ENCODE assay signal across 31 cellular contexts in the genomic region with DNA sequence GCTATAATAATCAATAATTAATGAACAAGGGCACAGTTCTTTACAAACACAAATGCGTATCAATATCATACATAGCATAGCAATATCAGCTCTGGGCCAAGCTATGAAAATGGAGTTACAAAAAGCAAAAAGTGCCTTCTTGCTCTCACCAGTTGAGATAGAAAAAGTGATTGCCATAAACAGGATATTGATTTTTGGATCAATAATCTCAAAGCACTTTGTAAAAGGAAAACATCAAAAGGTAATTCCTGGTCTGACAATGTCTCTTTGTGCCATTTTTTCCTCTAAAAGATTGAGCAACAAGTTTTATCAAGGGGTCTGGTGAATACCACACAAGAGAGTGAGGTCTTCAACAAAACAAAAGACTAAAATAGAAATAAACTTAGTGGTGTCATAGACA. TPM values are rescaled to one million over a fixed set of nuclear protein-coding genes. Genes with fewer than 3 reads are reported as not detected.
A peak's percentile ranks its signal among the peaks of the same experiment; 100 is the strongest.
DNase-seq lines count a peak whose midpoint lies in the region; ATAC-seq, FAIRE-seq and TF ChIP-seq lines count a peak whose summit lies in the region.
"Had no signal": no experiment of that assay in that cellular context is flagged by ENCODE, and none has a peak within 500 bp of the region (broad histone marks: within the 10 kb centered on the region; RNA-seq: fewer than 3 reads in every experiment).

No MANE protein-coding gene starts in this region.

- 100% methylated on average over 1 of the region's 1 CpG for WGBS in HepG2 (ENCODE audit: low lambda C conversion rate)
- 78% methylated on average over 1 of the region's 1 CpG for WGBS in right lobe of liver (ENCODE audit: insufficient coverage, low coverage, low lambda C conversion rate, missing lambda C conversion rate)

- H3K9ac ChIP-seq in HepG2 (ENCODE audit: insufficient read depth, low read depth, low read length): no peak overlapping the region
- H3K9ac ChIP-seq: BLaER1; BLaER1 treated with 17β-estradiol and CSF1 and Interleukin-3, amounts not matched to agents 10 nM and 100 nM had no signal

- TF ChIP-seq EP300 in HepG2 (IDR thresholded peaks at IDR 0.05; ENCODE audit: low read depth in 2 of 2, low read length in 2 of 2) (no peak), HepG2 (CRISPR knock-in tag; IDR thresholded peaks at IDR 0.05; ENCODE audit: borderline replicate concordance) (no peak)

- no peaks in the 10 kb centered on the region for H3K27me3 ChIP-seq in HepG2 (ENCODE audit: control insufficient read depth in 1 of 2, insufficient read depth in 2 of 2, low read length in 2 of 2)
- no peaks in the 10 kb centered on the region for H3K27me3 ChIP-seq in right lobe of liver
- H3K27me3 ChIP-seq: BE2C had no signal

- no peaks in the 10 kb centered on the region for H3K36me3 ChIP-seq in HepG2 (replicated peaks in 1 of 2; ENCODE audit: control insufficient read depth in 1 of 2, insufficient read depth in 2 of 2, low read length in 2 of 2)
- H3K36me3 ChIP-seq in right lobe of liver: no peaks in the 10 kb centered on the region
- H3K36me3 ChIP-seq: BE2C, BLaER1 had no signal

- no peaks in the 10 kb centered on the region for H3K4me1 ChIP-seq in HepG2 (ENCODE audit: insufficient read depth, low read length)
- H3K4me1 ChIP-seq in right lobe of liver: no peaks in the 10 kb centered on the region
- H3K4me1 ChIP-seq: A549; BE2C; BLaER1; BLaER1 treated with 17β-estradiol and CSF1 and Interleukin-3, amounts not matched to agents 10 nM and 100 nM; Caco-2 had no signal

- DNase-seq in HepG2 (ENCODE audit: low spot score): no peak
- no peak for DNase-seq in right lobe of liver
- DNase-seq in D721Med (ENCODE audit: insufficient read length, low spot score): no peak
- DNase-seq in GM19239 (ENCODE audit: insufficient read length, low spot score): no peak
- DNase-seq in hippocampal formation (lab: John Stamatoyannopoulos, UW): no peak
- no peak for DNase-seq in NCI-H2029 treated with DMSO at 0.1 percent for 48 hours (lab: John Stamatoyannopoulos, UW)
- DNase-seq: 8988T; ACHN; AML-193; BE2C; C1 segment of cervical spinal cord; Caco-2; Calu3; CD4-positive, alpha-beta memory T cell; CD4-positive, alpha-beta T cell; CD4-positive, CD25-positive, alpha-beta regulatory T cell; CD8-positive, alpha-beta memory T cell; CD8-positive, alpha-beta T cell; COR-L47; DMS 273 treated with DMSO at 0.1 percent for 48 hours; DMS153; DMS53; DMS79; DMS79 treated with DMSO at 0.1 percent for 48 hours; DND-41; EL had no signal

- TF ChIP-seq RAD21 in HepG2 (CRISPR knock-in tag; IDR thresholded peaks at IDR 0.05): no peak

- TF ChIP-seq CTCF in HepG2 (CRISPR knock-in tag; IDR thresholded peaks at IDR 0.05) (no peak), right lobe of liver (IDR thresholded peaks at IDR 0.05) (no peak), D721Med (IDR thresholded peaks at IDR 0.05; ENCODE audit: insufficient read depth, missing control alignments) (no peak)

- H3K4me3 ChIP-seq in HepG2 (replicated peaks in 1 of 3; ENCODE audit: insufficient read depth in 1 of 3, low read depth in 2 of 3, low read length in 3 of 3) (no peak overlapping the region), right lobe of liver (no peak overlapping the region)
- H3K4me3 ChIP-seq: A549; BLaER1; BLaER1 treated with 17β-estradiol and CSF1 and Interleukin-3, amounts not matched to agents 10 nM and 100 nM had no signal

- in situ Hi-C loops in HepG2 (cut with HindIII; ENCODE audit: extremely low pct_ligation_motif_present, low pct_unique_long_range_greater_than_20kb): no loop called here

- H3K9me3 ChIP-seq in HepG2 (ENCODE audit: low read length) (no peaks in the 10 kb centered on the region), right lobe of liver (no peaks in the 10 kb centered on the region)
- H3K9me3 ChIP-seq: A549; BE2C; BLaER1; BLaER1 treated with 17β-estradiol and CSF1 and Interleukin-3, amounts not matched to agents 10 nM and 100 nM; Caco-2 had no signal

- POLR2A ChIA-PET in HepG2 (lab: Yijun Ruan, JAX): no interaction called here

- no peaks in the 10 kb centered on the region for H3K79me2 ChIP-seq in HepG2 (ENCODE audit: insufficient read depth, low read length)

- no TSS peak for BruUV-seq in HepG2 (replicated peaks; lab: Mats Ljungman, UMichigan)

- no peaks in the 10 kb centered on the region for H4K20me1 ChIP-seq in HepG2 (ENCODE audit: insufficient read depth, low read length)

- FAIRE-seq in HepG2 (lab: Jason Lieb, UNC) (no peak), D721Med (lab: Jason Lieb, UNC) (peak; percentile 63), GM19239 (lab: Jason Lieb, UNC) (peak; percentile 52)

- no peak for ATAC-seq in HepG2
- ATAC-seq in right lobe of liver: no peak
- ATAC-seq: A549; CD8-positive, alpha-beta T cell had no signal

- CTCF ChIA-PET in HepG2 (lab: Yijun Ruan, JAX; ENCODE audit: low intra/inter-chr PET ratio, low total read pairs): no interaction called here

- intact Hi-C loops in HepG2 (cut with micrococcal nuclease; ENCODE audit: unreplicated experiment): no loop called here
- intact Hi-C loops in right lobe of liver (cut with DNase I): no loop called here

- TF ChIP-seq POLR2A in HepG2 (IDR thresholded peaks at IDR 0.05; ENCODE audit: insufficient read depth in 1 of 2, low read depth in 2 of 2, low read length in 2 of 2) (no peak), right lobe of liver (IDR thresholded peaks at IDR 0.05) (no peak)

- H3K27ac ChIP-seq in HepG2 (ENCODE audit: extremely low read length, insufficient read depth, low read length): no peak overlapping the region
- H3K27ac ChIP-seq in right lobe of liver: no peak overlapping the region
- H3K27ac ChIP-seq: 22Rv1; A549; BLaER1; BLaER1 treated with 17β-estradiol and CSF1 and Interleukin-3, amounts not matched to agents 10 nM and 100 nM; C4-2B had no signal

- no peak overlapping the region for H2AFZ ChIP-seq in HepG2 (ENCODE audit: low read length)

- H3K4me2 ChIP-seq in HepG2 (ENCODE audit: low read depth, low read length): no peak overlapping the region
- H3K4me2 ChIP-seq: A549; BLaER1; BLaER1 treated with 17β-estradiol and CSF1 and Interleukin-3, amounts not matched to agents 10 nM and 100 nM had no signal

TF ChIP-seq in HepG2, 621 proteins besides CTCF, POLR2A, EP300 and RAD21 (continues in another document):
- no peak for TF ChIP-seq ZNF83 (CRISPR knock-in tag; IDR thresholded peaks at IDR 0.05; ENCODE audit: borderline replicate concordance)
- TF ChIP-seq, protein P1, sequence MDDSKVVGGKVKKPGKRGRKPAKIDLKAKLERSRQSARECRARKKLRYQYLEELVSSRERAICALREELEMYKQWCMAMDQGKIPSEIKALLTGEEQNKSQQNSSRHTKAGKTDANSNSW (CRISPR knock-in tag; IDR thresholded peaks at IDR 0.05; ENCODE audit: borderline replicate concordance): no peak
- TF ChIP-seq, protein P2, sequence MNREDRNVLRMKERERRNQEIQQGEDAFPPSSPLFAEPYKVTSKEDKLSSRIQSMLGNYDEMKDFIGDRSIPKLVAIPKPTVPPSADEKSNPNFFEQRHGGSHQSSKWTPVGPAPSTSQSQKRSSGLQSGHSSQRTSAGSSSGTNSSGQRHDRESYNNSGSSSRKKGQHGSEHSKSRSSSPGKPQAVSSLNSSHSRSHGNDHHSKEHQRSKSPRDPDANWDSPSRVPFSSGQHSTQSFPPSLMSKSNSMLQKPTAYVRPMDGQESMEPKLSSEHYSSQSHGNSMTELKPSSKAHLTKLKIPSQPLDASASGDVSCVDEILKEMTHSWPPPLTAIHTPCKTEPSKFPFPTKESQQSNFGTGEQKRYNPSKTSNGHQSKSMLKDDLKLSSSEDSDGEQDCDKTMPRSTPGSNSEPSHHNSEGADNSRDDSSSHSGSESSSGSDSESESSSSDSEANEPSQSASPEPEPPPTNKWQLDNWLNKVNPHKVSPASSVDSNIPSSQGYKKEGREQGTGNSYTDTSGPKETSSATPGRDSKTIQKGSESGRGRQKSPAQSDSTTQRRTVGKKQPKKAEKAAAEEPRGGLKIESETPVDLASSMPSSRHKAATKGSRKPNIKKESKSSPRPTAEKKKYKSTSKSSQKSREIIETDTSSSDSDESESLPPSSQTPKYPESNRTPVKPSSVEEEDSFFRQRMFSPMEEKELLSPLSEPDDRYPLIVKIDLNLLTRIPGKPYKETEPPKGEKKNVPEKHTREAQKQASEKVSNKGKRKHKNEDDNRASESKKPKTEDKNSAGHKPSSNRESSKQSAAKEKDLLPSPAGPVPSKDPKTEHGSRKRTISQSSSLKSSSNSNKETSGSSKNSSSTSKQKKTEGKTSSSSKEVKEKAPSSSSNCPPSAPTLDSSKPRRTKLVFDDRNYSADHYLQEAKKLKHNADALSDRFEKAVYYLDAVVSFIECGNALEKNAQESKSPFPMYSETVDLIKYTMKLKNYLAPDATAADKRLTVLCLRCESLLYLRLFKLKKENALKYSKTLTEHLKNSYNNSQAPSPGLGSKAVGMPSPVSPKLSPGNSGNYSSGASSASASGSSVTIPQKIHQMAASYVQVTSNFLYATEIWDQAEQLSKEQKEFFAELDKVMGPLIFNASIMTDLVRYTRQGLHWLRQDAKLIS (CRISPR knock-in tag; IDR thresholded peaks at IDR 0.05): no peak
- no peak for TF ChIP-seq ZNF570 (CRISPR knock-in tag; IDR thresholded peaks at IDR 0.05; ENCODE audit: borderline replicate concordance)
- 0 out of 2 replicates have a peak, but pooled peaks have one; percentile 32 for TF ChIP-seq ONECUT2 (CRISPR knock-in tag; IDR thresholded peaks at IDR 0.05)

RNA-seq across cellular contexts. Expression of a gene that starts 42.4 kb away (rescaled TPM):
- total RNA-seq in HepG2 (2016; rRNA removed; fragmentation: Illumina TruSeq; extraction: Trizol): 27.7 and 29.9 TPM in 2 replicates
- 2.7 and 2.8 TPM in 2 replicates for total RNA-seq in HepG2 (2016; cell fraction: cytosol; rRNA removed; fragmentation: Illumina TruSeq; extraction: Trizol; ENCODE audit: low read depth)
- total RNA-seq in HepG2 (2016; cell fraction: insoluble cytoplasmic fraction; rRNA removed; fragmentation: Illumina TruSeq; extraction: Trizol): 26.4 and 27.2 TPM in 2 replicates
- total RNA-seq in HepG2 (2016; cell fraction: membrane; rRNA removed; fragmentation: Illumina TruSeq; extraction: Trizol): 7.3 and 10.2 TPM in 2 replicates
- total RNA-seq in HepG2 (2016; cell fraction: nucleus; rRNA removed; fragmentation: Illumina TruSeq; extraction: Trizol): 25.9 and 29.6 TPM in 2 replicates
- 19.3 and 28.7 TPM in 2 replicates for polyA plus RNA-seq in HepG2 (2011; rRNA removed)
- 15.8 and 23.7 TPM in 2 replicates for polyA plus RNA-seq in HepG2 (2011; cell fraction: cytosol; rRNA removed)
- polyA plus RNA-seq in HepG2 (2011; cell fraction: nucleus; rRNA removed): 15.0 and 16.5 TPM in 2 replicates
- polyA plus RNA-seq in HepG2 (2012): 21.5 and 25.7 TPM in 2 replicates
- polyA plus RNA-seq in HepG2 (2016; cell fraction: cytosol; fragmentation: Illumina TruSeq; extraction: Trizol; ENCODE audit: low read depth): 1.8 and 2.6 TPM in 2 replicates
- polyA plus RNA-seq in HepG2 (2016; cell fraction: insoluble cytoplasmic fraction; fragmentation: Illumina TruSeq; extraction: Trizol; ENCODE audit: low read depth): 15.3 and 16.2 TPM in 2 replicates
- 3.5 and 4.5 TPM in 2 replicates for polyA plus RNA-seq in HepG2 (2016; cell fraction: membrane; fragmentation: Illumina TruSeq; extraction: Trizol; ENCODE audit: low read depth)
- 20.6 and 22.3 TPM in 2 replicates for polyA plus RNA-seq in HepG2 (2016; cell fraction: nucleus; fragmentation: Illumina TruSeq; extraction: Trizol; ENCODE audit: insufficient read depth, low read depth)
- 24.5 and 52.4 TPM in 2 replicates for polyA minus RNA-seq in HepG2 (2011; rRNA and poly(A)+ RNA removed; ENCODE audit: low replicate concordance)
- polyA minus RNA-seq in HepG2 (2011; cell fraction: cytosol; rRNA and poly(A)+ RNA removed): 17.7 and 18.6 TPM in 2 replicates
- 26.4 and 28.1 TPM in 2 replicates for polyA minus RNA-seq in HepG2 (2011; cell fraction: nucleus; rRNA and poly(A)+ RNA removed)
- total RNA-seq in right lobe of liver: 10 to 100 TPM; 14.6 to 24.5 (median 19.8) TPM
